Comparison of ENCODE assay signal across 1 cellular context in the genomic region with DNA sequence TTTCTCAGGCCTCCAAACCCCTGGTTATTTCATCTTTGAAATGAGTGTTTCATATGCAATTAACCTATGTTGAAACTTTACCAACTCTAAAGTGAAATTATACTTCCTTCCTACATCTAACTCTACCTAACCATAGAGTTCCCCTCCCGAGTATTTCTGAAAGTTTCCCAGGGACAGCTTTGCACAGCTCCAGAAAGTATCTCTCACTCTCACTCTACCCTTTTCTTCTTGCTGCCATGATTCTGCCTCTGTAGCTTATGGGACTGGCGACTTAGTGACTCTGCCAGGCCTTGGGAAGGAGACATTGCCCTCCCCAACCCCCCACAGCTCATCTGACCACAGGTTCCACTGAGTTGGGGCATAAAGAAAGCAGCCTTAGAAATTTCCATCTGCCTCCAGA.
TF ChIP-seq lines count a peak whose summit lies in the region.

No MANE protein-coding gene starts in this region.

TF ChIP-seq in GM12878, 131 proteins besides CTCF, POLR2A, EP300 and RAD21 (continued from another document):
- TF ChIP-seq CEBPB (IDR thresholded peaks at IDR 0.05; ENCODE audit: borderline replicate concordance in 1 of 2, low read depth in 2 of 2, low read length in 2 of 2) (no peak), JUND (IDR thresholded peaks at IDR 0.05; ENCODE audit: low read depth, low read length) (no peak), EGR1 (IDR thresholded peaks at IDR 0.05; ENCODE audit: borderline replicate concordance in 1 of 2, low read depth in 2 of 2, low read length in 2 of 2) (no peak), RB1 (IDR thresholded peaks at IDR 0.05; ENCODE audit: borderline replicate concordance) (no peak), TAF1 (IDR thresholded peaks at IDR 0.05; ENCODE audit: borderline replicate concordance, low read depth, low read length) (no peak), KDM1A (IDR thresholded peaks at IDR 0.05; ENCODE audit: borderline replicate concordance) (no peak), GABPA (IDR thresholded peaks at IDR 0.05; ENCODE audit: low read depth) (no peak), E4F1 (IDR thresholded peaks at IDR 0.05; ENCODE audit: borderline replicate concordance, partially characterized antibody) (no peak), HDGF (IDR thresholded peaks at IDR 0.05) (no peak), CUX1 (IDR thresholded peaks at IDR 0.05; ENCODE audit: insufficient replicate concordance, low read depth, low read length) (peak; percentile 33), RCOR1 (conservative IDR thresholded peaks at IDR 0.05; ENCODE audit: low read depth, low read length) (no peak), MTA3 (IDR thresholded peaks at IDR 0.05; ENCODE audit: borderline replicate concordance, low read length) (no peak), SREBF2 (IDR thresholded peaks at IDR 0.05; ENCODE audit: low read length) (no peak), ATF7 (IDR thresholded peaks at IDR 0.05; ENCODE audit: low read depth) (no peak), NR2C1 (IDR thresholded peaks at IDR 0.05) (no peak), CREB1 (IDR thresholded peaks at IDR 0.05; ENCODE audit: low read depth) (no peak), ZBTB11 (CRISPR knock-in tag; IDR thresholded peaks at IDR 0.05) (no peak)
- TF ChIP-seq, protein P1, sequence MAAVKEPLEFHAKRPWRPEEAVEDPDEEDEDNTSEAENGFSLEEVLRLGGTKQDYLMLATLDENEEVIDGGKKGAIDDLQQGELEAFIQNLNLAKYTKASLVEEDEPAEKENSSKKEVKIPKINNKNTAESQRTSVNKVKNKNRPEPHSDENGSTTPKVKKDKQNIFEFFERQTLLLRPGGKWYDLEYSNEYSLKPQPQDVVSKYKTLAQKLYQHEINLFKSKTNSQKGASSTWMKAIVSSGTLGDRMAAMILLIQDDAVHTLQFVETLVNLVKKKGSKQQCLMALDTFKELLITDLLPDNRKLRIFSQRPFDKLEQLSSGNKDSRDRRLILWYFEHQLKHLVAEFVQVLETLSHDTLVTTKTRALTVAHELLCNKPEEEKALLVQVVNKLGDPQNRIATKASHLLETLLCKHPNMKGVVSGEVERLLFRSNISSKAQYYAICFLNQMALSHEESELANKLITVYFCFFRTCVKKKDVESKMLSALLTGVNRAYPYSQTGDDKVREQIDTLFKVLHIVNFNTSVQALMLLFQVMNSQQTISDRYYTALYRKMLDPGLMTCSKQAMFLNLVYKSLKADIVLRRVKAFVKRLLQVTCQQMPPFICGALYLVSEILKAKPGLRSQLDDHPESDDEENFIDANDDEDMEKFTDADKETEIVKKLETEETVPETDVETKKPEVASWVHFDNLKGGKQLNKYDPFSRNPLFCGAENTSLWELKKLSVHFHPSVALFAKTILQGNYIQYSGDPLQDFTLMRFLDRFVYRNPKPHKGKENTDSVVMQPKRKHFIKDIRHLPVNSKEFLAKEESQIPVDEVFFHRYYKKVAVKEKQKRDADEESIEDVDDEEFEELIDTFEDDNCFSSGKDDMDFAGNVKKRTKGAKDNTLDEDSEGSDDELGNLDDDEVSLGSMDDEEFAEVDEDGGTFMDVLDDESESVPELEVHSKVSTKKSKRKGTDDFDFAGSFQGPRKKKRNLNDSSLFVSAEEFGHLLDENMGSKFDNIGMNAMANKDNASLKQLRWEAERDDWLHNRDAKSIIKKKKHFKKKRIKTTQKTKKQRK (IDR thresholded peaks at IDR 0.05; ENCODE audit: low read depth, low read length), result no peak
- TF ChIP-seq, protein P2, sequence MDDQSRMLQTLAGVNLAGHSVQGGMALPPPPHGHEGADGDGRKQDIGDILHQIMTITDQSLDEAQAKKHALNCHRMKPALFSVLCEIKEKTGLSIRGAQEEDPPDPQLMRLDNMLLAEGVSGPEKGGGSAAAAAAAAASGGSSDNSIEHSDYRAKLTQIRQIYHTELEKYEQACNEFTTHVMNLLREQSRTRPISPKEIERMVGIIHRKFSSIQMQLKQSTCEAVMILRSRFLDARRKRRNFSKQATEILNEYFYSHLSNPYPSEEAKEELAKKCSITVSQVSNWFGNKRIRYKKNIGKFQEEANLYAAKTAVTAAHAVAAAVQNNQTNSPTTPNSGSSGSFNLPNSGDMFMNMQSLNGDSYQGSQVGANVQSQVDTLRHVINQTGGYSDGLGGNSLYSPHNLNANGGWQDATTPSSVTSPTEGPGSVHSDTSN (IDR thresholded peaks at IDR 0.05; ENCODE audit: insufficient replicate concordance, low read depth, low read length), result no peak
